In genomic region chr1:188937965-188938551, GRCh38 we compare ENCODE assay signal across 1 cellular context.
TF ChIP-seq lines count a peak whose summit lies in the region.

No MANE protein-coding gene starts in this region.

TF ChIP-seq in GM23338, 12 proteins besides CTCF, POLR2A, EP300 and RAD21 (continued from another document):
- TF ChIP-seq ZNF462 (CRISPR knock-in tag; IDR thresholded peaks at IDR 0.05) (no peak), POLR2AphosphoS5 (IDR thresholded peaks at IDR 0.05; ENCODE audit: low read depth) (no peak), CREB1 (CRISPR knock-in tag; IDR thresholded peaks at IDR 0.05; ENCODE audit: low read depth) (no peak), ETS1 (IDR thresholded peaks at IDR 0.05) (no peak), JUNB (IDR thresholded peaks at IDR 0.05; ENCODE audit: unreplicated experiment) (no peak), EZH2phosphoT487 (IDR thresholded peaks at IDR 0.05; ENCODE audit: unreplicated experiment) (no peak)
